In genomic region chr2:237572021-237572741, GRCh38 we compare ENCODE assay signal across 8 cellular contexts. TPM values are rescaled to one million over a fixed set of nuclear protein-coding genes. Genes with fewer than 3 reads are reported as not detected.
DNase-seq lines count a peak whose midpoint lies in the region; ATAC-seq and TF ChIP-seq lines count a peak whose summit lies in the region.

No MANE protein-coding gene starts in this region.

- H3K27me3 Mint-ChIP-seq in activated B cell treated with CpG ODN at 0.5 μM for 24 hours = peaks cover 15% of the 10 kb centered on the region

- no peaks in the 10 kb centered on the region for H3K36me3 Mint-ChIP-seq in activated B cell treated with CpG ODN at 0.5 μM for 24 hours (ENCODE audit: low read depth)

- H3K27ac Mint-ChIP-seq in activated B cell treated with CpG ODN at 0.5 μM for 24 hours = no peak overlapping the region

- H3K4me3 ChIP-seq in cardiac fibroblast (replicated peaks in 1 of 2; ENCODE audit: low read depth in 2 of 2, low read length in 2 of 2) (no peak overlapping the region), kidney epithelial cell (ENCODE audit: low read depth, low read length) (no peak overlapping the region)

- ATAC-seq in HG03045 (IDR thresholded peaks at IDR 0.05; ENCODE audit: unreplicated experiment) (peak; percentile 76), activated B cell treated with CpG ODN at 0.5 μM for 24 hours (ENCODE audit: low read depth) (peak; percentile 96)

- peak; percentile 60 for DNase-seq in NK-92 treated with Interleukin-12 subunit alpha and Interleukin-12 subunit beta, amount 100 ng/mL, for 24 hours (lab: John Stamatoyannopoulos, UW)
- DNase-seq in NK-92 (lab: John Stamatoyannopoulos, UW; ENCODE audit: unreplicated experiment) = no peak
- peak; percentile 94 for DNase-seq in NCI-H2196 (lab: John Stamatoyannopoulos, UW; ENCODE audit: unreplicated experiment)
- DNase-seq in activated B cell treated with CpG ODN at 0.5 μM for 24 hours = peak; percentile 78
- DNase-seq in cardiac fibroblast (ENCODE audit: low read depth in 2 of 2) = peak; percentile 95 to 96
- DNase-seq in kidney epithelial cell (ENCODE audit: low read depth) = peak; percentile 70
- peak; percentile 81 to 90 for DNase-seq in stimulated activated CD4-positive, alpha-beta T cell treated with anti-CD3 and anti-CD28 coated beads, Interleukin-15, amount 100 ng/mL, for 48 hours (ENCODE audit: low read depth in 2 of 2)

- H3K4me3 Mint-ChIP-seq in activated B cell treated with CpG ODN at 0.5 μM for 24 hours = no peak overlapping the region

- CTCF ChIA-PET in activated B cell treated with CpG ODN at 0.5 μM for 24 hours (lab: Charles Lee) = interaction anchor here (0.6 to 5.6 kb wide), 32 partner anchors 9 to 848 kb away, joined by 3 to 119 read pairs (median 4); no protein-coding TSS in a partner anchor

- peaks cover 3% of the 10 kb centered on the region for H3K9me3 Mint-ChIP-seq in activated B cell treated with CpG ODN at 0.5 μM for 24 hours

- TF ChIP-seq CTCF in activated B cell treated with CpG ODN at 0.5 μM for 24 hours (IDR thresholded peaks at IDR 0.05) (peak; percentile 29), cardiac fibroblast (IDR thresholded peaks at IDR 0.05; ENCODE audit: low read depth, low read length) (peak; percentile 93), kidney epithelial cell (IDR thresholded peaks at IDR 0.05; ENCODE audit: insufficient read depth, low read length, poor library complexity, severe bottlenecking) (peak; percentile 98)

- H3K4me1 Mint-ChIP-seq in activated B cell treated with CpG ODN at 0.5 μM for 24 hours = no peaks in the 10 kb centered on the region

- H3K36me3 ChIP-seq in kidney epithelial cell (ENCODE audit: control insufficient read depth, insufficient read depth, low read length) = no peaks in the 10 kb centered on the region

- peaks cover 3% of the 10 kb centered on the region for H3K27me3 ChIP-seq in kidney epithelial cell (ENCODE audit: control insufficient read depth, insufficient read depth, low read length)

- POLR2A ChIA-PET in activated B cell treated with CpG ODN at 0.5 μM for 24 hours (lab: Charles Lee) = interaction anchor here (1.0 kb wide), 1 partner anchor 173 kb away, joined by 3 read pairs; no protein-coding TSS in a partner anchor

- intact Hi-C loops in activated B cell treated with CpG ODN at 0.5 μM for 24 hours (cut with micrococcal nuclease) = loop anchor here (1.0 to 2.0 kb wide), 5 partner anchors 60 to 173 kb away; no protein-coding TSS in a partner anchor

RNA-seq across cellular contexts. Expression of gene PRLH, which starts 5.8 kb away (rescaled TPM):
- total RNA-seq in activated B cell treated with CpG ODN at 0.5 μM for 24 hours (not detected in 2 replicates), kidney epithelial cell (not detected in 2 replicates)

RNA-seq across cellular contexts. Expression of gene RAB17, which starts 18.4 kb away (rescaled TPM):
- not detected in 2 replicates for total RNA-seq in activated B cell treated with CpG ODN at 0.5 μM for 24 hours
- total RNA-seq in kidney epithelial cell = 10.7 and 12.1 TPM in 2 replicates

RNA-seq across cellular contexts. Expression of gene LRRFIP1, which starts 55.2 kb away (rescaled TPM):
- total RNA-seq in activated B cell treated with CpG ODN at 0.5 μM for 24 hours = 114 and 134 TPM in 2 replicates
- 89.0 and 97.5 TPM in 2 replicates for total RNA-seq in kidney epithelial cell

Comparison
In these comparisons a context has a peak if more than half of its experiments do, and no peak if none do; other contexts are left out.
1. CTCF ChIP-seq: peak in every context shown above with its lines; median percentile 98 in kidney epithelial cell; 93 in cardiac fibroblast; 29 in activated B cell treated with CpG ODN at 0.5 μM for 24 hours.
2. RNA of gene RAB17, which starts 18.4 kb away (total RNA-seq): 10.7 to 12.1 TPM in kidney epithelial cell; not detected in activated B cell treated with CpG ODN at 0.5 μM for 24 hours; every median in the first group is over 10 times any median in the second.